10 cellular contexts compared by ENCODE assay signal in the genomic region with DNA sequence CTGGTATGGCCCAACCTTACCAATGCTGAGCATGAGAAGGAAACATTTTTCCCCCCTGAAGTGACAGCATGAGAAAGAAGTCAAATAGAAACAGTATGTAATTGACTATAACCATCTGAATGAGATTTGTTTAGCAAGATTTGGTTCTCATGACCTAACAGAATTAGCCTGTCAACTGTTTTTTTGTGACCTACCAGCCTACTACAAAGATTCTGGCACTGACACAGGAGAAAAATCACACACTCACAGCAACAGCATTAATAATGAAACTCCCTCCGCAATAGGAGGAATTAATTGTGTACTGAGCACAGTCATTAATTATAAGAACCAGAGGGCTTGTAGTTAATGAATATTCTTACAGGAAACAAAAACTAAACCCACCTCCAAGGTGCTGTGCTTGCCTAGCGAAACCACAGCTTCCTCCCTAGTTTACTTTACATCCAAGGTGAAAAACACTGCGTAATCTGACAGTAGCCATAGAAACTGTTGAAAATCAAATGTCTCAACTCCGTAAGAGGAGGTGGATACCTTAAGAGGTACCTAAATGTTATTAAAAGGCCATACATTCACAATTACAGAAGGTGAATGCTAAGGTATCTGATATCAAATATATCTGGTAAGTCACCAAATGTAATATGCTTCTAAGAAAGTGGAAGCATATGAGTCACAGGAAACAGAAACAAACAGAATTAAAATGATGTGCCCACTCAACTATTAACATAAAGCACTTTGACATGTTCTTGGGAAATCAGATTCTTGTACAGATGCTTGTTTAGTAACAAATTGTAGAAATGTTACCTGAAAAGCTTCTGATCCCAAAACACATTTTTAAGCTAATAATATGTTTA. TPM values are rescaled to one million over a fixed set of nuclear protein-coding genes. Genes with fewer than 3 reads are reported as not detected.
DNase-seq lines count a peak whose midpoint lies in the region; ATAC-seq and TF ChIP-seq lines count a peak whose summit lies in the region.
"Had no signal": no experiment of that assay in that cellular context is flagged by ENCODE, and none has a peak within 500 bp of the region (broad histone marks: within the 10 kb centered on the region; RNA-seq: fewer than 3 reads in every experiment).

No MANE protein-coding gene starts in this region.

- peaks cover 3% of the 10 kb centered on the region for H3K36me3 Mint-ChIP-seq in activated naive CD8-positive, alpha-beta T cell
- H3K36me3 Mint-ChIP-seq in activated naive CD8-positive, alpha-beta T cell treated with anti-CD3 and anti-CD28 coated beads, Interleukin-2, amount 50 U/mL, for 24 hours (ENCODE audit: low read depth): no peaks in the 10 kb centered on the region
- no peaks in the 10 kb centered on the region for H3K36me3 Mint-ChIP-seq in activated CD4-positive, alpha-beta memory T cell treated with anti-CD3 and anti-CD28 coated beads, Interleukin-2, amount 10 ng/mL, durations not matched to agents 7 days and 5 days (ENCODE audit: low read depth)

- ATAC-seq in activated naive CD8-positive, alpha-beta T cell treated with anti-CD3 and anti-CD28 coated beads, Interleukin-2, amount 50 U/mL, for 24 hours: no peak
- ATAC-seq in HG02970 (IDR thresholded peaks at IDR 0.05; ENCODE audit: low FRiP score, unreplicated experiment): peak; percentile 96

- H3K4me3 Mint-ChIP-seq in activated naive CD8-positive, alpha-beta T cell: peak overlapping the region; percentile 48
- no peak overlapping the region for H3K4me3 Mint-ChIP-seq in activated naive CD8-positive, alpha-beta T cell treated with anti-CD3 and anti-CD28 coated beads, Interleukin-2, amount 50 U/mL, for 24 hours
- H3K4me3 Mint-ChIP-seq in activated CD4-positive, alpha-beta memory T cell treated with anti-CD3 and anti-CD28 coated beads, Interleukin-2, amount 10 ng/mL, durations not matched to agents 7 days and 5 days: peak overlapping the region; percentile 55

- H3K27ac ChIP-seq in PC-9: no peak overlapping the region

- no peaks in the 10 kb centered on the region for H3K27me3 ChIP-seq in PC-9 (ENCODE audit: insufficient read depth, low read depth)

- H4K20me1 ChIP-seq in PC-9 (ENCODE audit: insufficient read depth): no peaks in the 10 kb centered on the region

- BruUV-seq in PC-9 (replicated peaks; lab: Mats Ljungman, UMichigan): no TSS peak

- H3K9me3 Mint-ChIP-seq in activated naive CD8-positive, alpha-beta T cell (ENCODE audit: low read depth): peaks cover 3% of the 10 kb centered on the region
- H3K9me3 Mint-ChIP-seq in activated naive CD8-positive, alpha-beta T cell treated with anti-CD3 and anti-CD28 coated beads, Interleukin-2, amount 50 U/mL, for 24 hours: no peaks in the 10 kb centered on the region
- H3K9me3 Mint-ChIP-seq in activated CD4-positive, alpha-beta memory T cell treated with anti-CD3 and anti-CD28 coated beads, Interleukin-2, amount 10 ng/mL, durations not matched to agents 7 days and 5 days: peaks cover 3% of the 10 kb centered on the region

- H3K9me3 ChIP-seq in PC-9 (ENCODE audit: insufficient read depth, low read depth): no peaks in the 10 kb centered on the region

- H3K27me3 Mint-ChIP-seq in activated naive CD8-positive, alpha-beta T cell: peaks cover 2% of the 10 kb centered on the region
- peaks cover 2% of the 10 kb centered on the region for H3K27me3 Mint-ChIP-seq in activated naive CD8-positive, alpha-beta T cell treated with anti-CD3 and anti-CD28 coated beads, Interleukin-2, amount 50 U/mL, for 24 hours
- no peaks in the 10 kb centered on the region for H3K27me3 Mint-ChIP-seq in activated CD4-positive, alpha-beta memory T cell treated with anti-CD3 and anti-CD28 coated beads, Interleukin-2, amount 10 ng/mL, durations not matched to agents 7 days and 5 days

- no peaks in the 10 kb centered on the region; the same call in 1 of the 2 replicates for H3K9me2 ChIP-seq in PC-9 (ENCODE audit: insufficient read depth)

- no peak for DNase-seq in activated naive CD8-positive, alpha-beta T cell treated with anti-CD3 and anti-CD28 coated beads, Interleukin-2, amount 50 U/mL, for 24 hours
- DNase-seq in activated CD4-positive, alpha-beta memory T cell treated with anti-CD3 and anti-CD28 coated beads, Interleukin-2, amount 10 ng/mL, durations not matched to agents 7 days and 5 days: peak; percentile 29
- peak; percentile 0 for DNase-seq in stimulated activated naive CD4-positive, alpha-beta T cell treated with Interleukin-2 at 50 U/mL for 16 hours (lab: John Stamatoyannopoulos, UW)
- DNase-seq in hippocampal formation (lab: John Stamatoyannopoulos, UW): no peak
- no peak for DNase-seq in COLO668 (lab: John Stamatoyannopoulos, UW; ENCODE audit: unreplicated experiment)
- DNase-seq in PC-9: no peak
- DNase-seq: activated gamma-delta T cell; stimulated activated CD4-positive, alpha-beta T cell treated with anti-CD3 and anti-CD28 coated beads, Interleukin-2, amount 100 ng/mL, for 24 hours had no signal

- H3K79me2 ChIP-seq in PC-9 (ENCODE audit: low read depth): no peaks in the 10 kb centered on the region

- intact Hi-C loops in PC-9 (cut with micrococcal nuclease; ENCODE audit: unreplicated experiment): no loop called here

- H3K4me2 ChIP-seq in PC-9: no peak overlapping the region

- POLR2A ChIA-PET in activated CD4-positive, alpha-beta memory T cell treated with anti-CD3 and anti-CD28 coated beads, Interleukin-2, amount 10 ng/mL, durations not matched to agents 7 days and 5 days (lab: Charles Lee): no interaction called here
- POLR2A ChIA-PET in PC-9 (lab: Charles Lee; ENCODE audit: unreplicated experiment): no interaction called here

- H3K36me3 ChIP-seq in PC-9 (ENCODE audit: low read depth): no peaks in the 10 kb centered on the region

- H2AFZ ChIP-seq in PC-9: no peak overlapping the region

- peak overlapping the region; percentile 8 for H3K27ac Mint-ChIP-seq in activated naive CD8-positive, alpha-beta T cell
- H3K27ac Mint-ChIP-seq in activated naive CD8-positive, alpha-beta T cell treated with anti-CD3 and anti-CD28 coated beads, Interleukin-2, amount 50 U/mL, for 24 hours: no peak overlapping the region
- peak overlapping the region; percentile 67 for H3K27ac Mint-ChIP-seq in activated CD4-positive, alpha-beta memory T cell treated with anti-CD3 and anti-CD28 coated beads, Interleukin-2, amount 10 ng/mL, durations not matched to agents 7 days and 5 days

- no peak for TF ChIP-seq CTCF in PC-9 (conservative IDR thresholded peaks at IDR 0.05)

- no peak overlapping the region for H3K4me3 ChIP-seq in PC-9

- H3K4me1 Mint-ChIP-seq in activated naive CD8-positive, alpha-beta T cell (ENCODE audit: low read depth): peaks cover 17% of the 10 kb centered on the region
- H3K4me1 Mint-ChIP-seq in activated naive CD8-positive, alpha-beta T cell treated with anti-CD3 and anti-CD28 coated beads, Interleukin-2, amount 50 U/mL, for 24 hours: peaks cover 13% of the 10 kb centered on the region
- peaks cover 19% of the 10 kb centered on the region for H3K4me1 Mint-ChIP-seq in activated CD4-positive, alpha-beta memory T cell treated with anti-CD3 and anti-CD28 coated beads, Interleukin-2, amount 10 ng/mL, durations not matched to agents 7 days and 5 days

- CTCF ChIA-PET in activated CD4-positive, alpha-beta memory T cell treated with anti-CD3 and anti-CD28 coated beads, Interleukin-2, amount 10 ng/mL, durations not matched to agents 7 days and 5 days (lab: Charles Lee): no interaction called here
- CTCF ChIA-PET in PC-9 (lab: Charles Lee): no interaction called here

- H3K4me1 ChIP-seq in PC-9 (replicated peaks; ENCODE audit: insufficient read depth): no peaks in the 10 kb centered on the region

- H3F3A ChIP-seq in PC-9 (ENCODE audit: insufficient read depth, low read depth): no peaks in the 10 kb centered on the region

RNA-seq across cellular contexts. Expression of a gene that starts 35.0 kb away (rescaled TPM):
- 1 to 10 TPM in 1 of 2 experiments, under 1 TPM in 1; 0.90 to 1.2 TPM for total RNA-seq in activated CD4-positive, alpha-beta memory T cell treated with anti-CD3 and anti-CD28 coated beads, Interleukin-2, amount 10 ng/mL, durations not matched to agents 7 days and 5 days
- not detected in 2 replicates for total RNA-seq in PC-9 (2021)

Comparison
In these comparisons a context has a peak if more than half of its experiments do, and no peak if none do; other contexts are left out.
1. DNase-seq: peak in activated CD4-positive, alpha-beta memory T cell treated with anti-CD3 and anti-CD28 coated beads, Interleukin-2, amount 10 ng/mL, durations not matched to agents 7 days and 5 days (single experiment) and stimulated activated naive CD4-positive, alpha-beta T cell treated with Interleukin-2 at 50 U/mL for 16 hours (single experiment); none in activated naive CD8-positive, alpha-beta T cell treated with anti-CD3 and anti-CD28 coated beads, Interleukin-2, amount 50 U/mL, for 24 hours (single experiment), hippocampal formation (0 of 2), COLO668 (single experiment) and PC-9 (0 of 2).